28 cellular contexts compared by ENCODE assay signal in the genomic region with DNA sequence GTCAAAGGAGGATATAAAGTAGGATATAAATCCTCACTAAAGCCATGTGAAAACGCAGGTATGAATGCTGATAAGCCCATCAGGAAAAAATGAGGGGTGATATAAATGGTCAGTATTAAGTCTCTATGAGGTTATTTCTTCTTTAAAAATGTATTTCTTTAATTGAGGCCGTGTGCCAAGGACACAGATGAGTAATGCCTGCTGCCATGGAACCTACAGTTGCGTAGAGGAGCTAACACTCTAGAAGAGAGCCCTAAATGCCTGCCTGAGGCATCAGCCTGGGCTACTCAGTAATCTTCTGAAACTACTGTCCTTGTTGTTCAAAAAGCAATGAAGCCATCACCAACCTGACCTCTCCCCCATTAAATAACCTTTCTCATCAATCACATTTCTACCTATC.
A peak's percentile ranks its signal among the peaks of the same experiment; 100 is the strongest.
DNase-seq lines count a peak whose midpoint lies in the region; ATAC-seq and TF ChIP-seq lines count a peak whose summit lies in the region.
"Had no signal": no experiment of that assay in that cellular context is flagged by ENCODE, and none has a peak within 500 bp of the region (broad histone marks: within the 10 kb centered on the region; RNA-seq: fewer than 3 reads in every experiment).

No MANE protein-coding gene starts in this region.

- 75 to 77% methylated on average over 3 of the region's 3 CpGs for WGBS in GM23248 (ENCODE audit: low coverage in 1 of 2, low lambda C conversion rate in 2 of 2, missing lambda C conversion rate in 2 of 2), 2 experiments

- H3K36me3 Mint-ChIP-seq in CD8-positive, alpha-beta memory T cell: peaks cover 21 to 46% (median 22%) of the 10 kb centered on the region in 3 donors

- no peaks in the 10 kb centered on the region for H3K4me1 ChIP-seq in GM23248 (ENCODE audit: insufficient read depth)
- no peaks in the 10 kb centered on the region for H3K4me1 ChIP-seq in CD8-positive, alpha-beta memory T cell (ENCODE audit: insufficient read depth, low read length)
- H3K4me1 ChIP-seq: A549, Caco-2 had no signal

- H3K9me2 ChIP-seq in GM23248 (ENCODE audit: insufficient read depth): no peaks in the 10 kb centered on the region

- H3K9me3 ChIP-seq in GM23248 (ENCODE audit: low read depth): no peaks in the 10 kb centered on the region
- no peaks in the 10 kb centered on the region for H3K9me3 ChIP-seq in CD8-positive, alpha-beta memory T cell (ENCODE audit: low read length)
- H3K9me3 ChIP-seq: Caco-2 had no signal

- H3F3A ChIP-seq in GM23248 (ENCODE audit: insufficient read depth): no peaks in the 10 kb centered on the region

- no peak overlapping the region for H3K9ac ChIP-seq in GM23248
- H3K9ac ChIP-seq: KMS-11 had no signal

- H2AFZ ChIP-seq in GM23248: no peak overlapping the region

- CTCF ChIA-PET in RWPE1 (lab: Yijun Ruan, JAX): interaction anchor here (2.3 kb wide), 1 partner anchor 10 kb away, joined by 5 read pairs; no protein-coding TSS in a partner anchor
- CTCF ChIA-PET in CD8-positive, alpha-beta memory T cell (lab: Charles Lee): interaction anchor here (0.9 to 1.3 kb wide), 2 partner anchors 9 to 91 kb away, joined by 3 to 5 read pairs; no protein-coding TSS in a partner anchor

- peak; percentile 36 for DNase-seq in GM23248
- peak; percentile 23 for DNase-seq in RWPE1 (ENCODE audit: low spot score)
- peak; percentile 42 for DNase-seq in epithelial cell of esophagus (ENCODE audit: low read depth)
- peak; percentile 9 for DNase-seq in fibroblast of the aortic adventitia (ENCODE audit: low read depth)
- no peak for DNase-seq in CD8-positive, alpha-beta memory T cell
- DNase-seq in NK-92 treated with Interleukin-12 subunit alpha and Interleukin-12 subunit beta, amount 100 ng/mL, for 24 hours (lab: John Stamatoyannopoulos, UW): no peak
- DNase-seq in HPDE6-E6E7 (ENCODE audit: extremely low spot score): no peak
- DNase-seq: AML-193; C1 segment of cervical spinal cord; Caco-2; CD4-positive, alpha-beta memory T cell; GDM1; H7; NCI-H1092 treated with DMSO at 0.1 percent for 48 hours; NCI-H1436; NCI-H187; NCI-H2081 treated with DMSO at 0.1 percent for 48 hours; NCI-H2171; NCI-H226; NCI-H510A; NCI-H69; SIG-M5 had no signal

- H3K27me3 ChIP-seq in GM23248 (replicated peaks; ENCODE audit: insufficient read depth): no peaks in the 10 kb centered on the region
- H3K27me3 ChIP-seq in CD8-positive, alpha-beta memory T cell (ENCODE audit: insufficient read depth, low read length, poor library complexity, severe bottlenecking): no peaks in the 10 kb centered on the region

- in situ Hi-C loops in GM23248 (cut with MboI): no loop called here

- no peaks in the 10 kb centered on the region for H3K9me3 Mint-ChIP-seq in CD8-positive, alpha-beta memory T cell
- H3K9me3 Mint-ChIP-seq: CD4-positive, alpha-beta memory T cell had no signal

- H4K20me1 ChIP-seq in GM23248 (ENCODE audit: insufficient read depth): no peaks in the 10 kb centered on the region

- no peaks in the 10 kb centered on the region for H3K4me1 Mint-ChIP-seq in CD8-positive, alpha-beta memory T cell
- H3K4me1 Mint-ChIP-seq: CD4-positive, alpha-beta memory T cell; IgD-negative memory B cell had no signal

- TF ChIP-seq CTCF in RWPE1 (conservative IDR thresholded peaks at IDR 0.05; ENCODE audit: low read depth) (no peak), epithelial cell of esophagus (IDR thresholded peaks at IDR 0.05; ENCODE audit: insufficient read depth, low read depth, low read length, missing control alignments) (no peak), fibroblast of the aortic adventitia (IDR thresholded peaks at IDR 0.05; ENCODE audit: insufficient read depth, low read length) (no peak)

- no peaks in the 10 kb centered on the region for H3K27me3 Mint-ChIP-seq in CD8-positive, alpha-beta memory T cell
- H3K27me3 Mint-ChIP-seq: CD4-positive, alpha-beta memory T cell; IgD-negative memory B cell had no signal

- POLR2A ChIA-PET in RWPE1 (lab: Yijun Ruan, JAX; ENCODE audit: low non-redundant PET): no interaction called here
- POLR2A ChIA-PET in CD8-positive, alpha-beta memory T cell (lab: Charles Lee): no interaction called here

- H3K36me3 ChIP-seq in GM23248 (ENCODE audit: low read depth): no peaks in the 10 kb centered on the region
- no peaks in the 10 kb centered on the region for H3K36me3 ChIP-seq in CD8-positive, alpha-beta memory T cell (ENCODE audit: insufficient read depth, low read length)

- H3K4me3 ChIP-seq in GM23248: no peak overlapping the region
- no peak overlapping the region for H3K4me3 ChIP-seq in epithelial cell of esophagus (ENCODE audit: low read length)
- no peak overlapping the region for H3K4me3 ChIP-seq in fibroblast of the aortic adventitia (ENCODE audit: low read depth, low read length)
- H3K4me3 ChIP-seq in CD8-positive, alpha-beta memory T cell (ENCODE audit: low read length): no peak overlapping the region
- H3K4me3 ChIP-seq: A549, GM12878 had no signal

- no peaks in the 10 kb centered on the region for H3K79me2 ChIP-seq in GM23248 (ENCODE audit: insufficient read depth)

- no peak overlapping the region for H3K27ac Mint-ChIP-seq in CD8-positive, alpha-beta memory T cell
- H3K27ac Mint-ChIP-seq: IgD-negative memory B cell had no signal

- no peak for ATAC-seq in GM21619 (IDR thresholded peaks at IDR 0.05; ENCODE audit: unreplicated experiment)
- ATAC-seq: A549, GM12878, Panc1 had no signal

- no peak overlapping the region for H3K4me2 ChIP-seq in GM23248 (ENCODE audit: unreplicated experiment)
- H3K4me2 ChIP-seq: A549, KMS-11 had no signal

- H3K4me3 Mint-ChIP-seq in CD8-positive, alpha-beta memory T cell: no peak overlapping the region
- H3K4me3 Mint-ChIP-seq: CD4-positive, alpha-beta memory T cell; IgD-negative memory B cell had no signal

- H3K27ac ChIP-seq in GM23248 (no peak overlapping the region), RWPE1 (no peak overlapping the region)
- H3K27ac ChIP-seq in CD8-positive, alpha-beta memory T cell (ENCODE audit: low read depth, low read length): no peak overlapping the region
- H3K27ac ChIP-seq: A549, KMS-11 had no signal

Comparison
In these comparisons a context has a peak if more than half of its experiments do, and no peak if none do; other contexts are left out.
1. DNase-seq: peak in GM23248 (single experiment), RWPE1 (single experiment), epithelial cell of esophagus (single experiment) and fibroblast of the aortic adventitia (single experiment); none in CD8-positive, alpha-beta memory T cell (0 of 5), NK-92 treated with Interleukin-12 subunit alpha and Interleukin-12 subunit beta, amount 100 ng/mL, for 24 hours (single experiment) and HPDE6-E6E7 (single experiment).